8 cellular contexts compared by ENCODE assay signal in genomic region chr1:156435551-156436318, GRCh38.
DNase-seq lines count a peak whose midpoint lies in the region; ATAC-seq and TF ChIP-seq lines count a peak whose summit lies in the region.

No MANE protein-coding gene starts in this region.

- peak overlapping the region in 1 of 2 donors; percentile 12 for H3K27ac Mint-ChIP-seq in natural killer cell

- H3K36me3 Mint-ChIP-seq in natural killer cell: no peaks in the 10 kb centered on the region

- H3K4me3 ChIP-seq in ACC112 (ENCODE audit: low read depth, low read length): peak overlapping the region; percentile 68
- peak overlapping the region; percentile 31 for H3K4me3 ChIP-seq in colonic mucosa

- TF ChIP-seq CTCF in colonic mucosa (IDR thresholded peaks at IDR 0.05) (no peak), natural killer cell (IDR thresholded peaks at IDR 0.05) (no peak)

- H3K36me3 ChIP-seq in ACC112 (ENCODE audit: insufficient read depth, low read length): no peaks in the 10 kb centered on the region
- H3K36me3 ChIP-seq in colonic mucosa: no peaks in the 10 kb centered on the region

- in situ Hi-C loops in KBM-7 (cut with MboI; ENCODE audit: low pct_unique_long_range_greater_than_20kb, low sequenced_read_pairs): no loop called here

- no peak overlapping the region for H3K27ac ChIP-seq in ACC112 (ENCODE audit: low read depth, low read length)
- no peak overlapping the region for H3K27ac ChIP-seq in colonic mucosa

- no peaks in the 10 kb centered on the region for H3K9me3 Mint-ChIP-seq in natural killer cell

- intact Hi-C loops in colonic mucosa (cut with DNase I) (no loop called here), natural killer cell (cut with micrococcal nuclease) (no loop called here)

- no peaks in the 10 kb centered on the region for H3K79me2 ChIP-seq in ACC112 (ENCODE audit: control insufficient read depth, insufficient read depth, low read length, unreplicated experiment)

- DNase-seq in MV-4-11 (lab: John Stamatoyannopoulos, UW): peak; percentile 25
- DNase-seq in colonic mucosa: no peak
- DNase-seq in natural killer cell: no peak
- no peak for DNase-seq in kidney glomerular epithelial cell (lab: John Stamatoyannopoulos, UW)
- no peak for DNase-seq in NCI-H1694 treated with DMSO at 0.1 percent for 48 hours (lab: John Stamatoyannopoulos, UW)
- DNase-seq in KBM-7: no peak
- no peak for DNase-seq in activated gamma-delta T cell (lab: John Stamatoyannopoulos, UW)

- peaks cover 12 to 30% of the 10 kb centered on the region in 2 donors for H3K4me1 Mint-ChIP-seq in natural killer cell

- ATAC-seq in natural killer cell: peak; percentile 29 to 51 (median 39)

- no peaks in the 10 kb centered on the region for H3K9me3 ChIP-seq in colonic mucosa

- H3K4me1 ChIP-seq in ACC112 (ENCODE audit: control insufficient read depth, insufficient read depth, low read length, unreplicated experiment) (no peaks in the 10 kb centered on the region), colonic mucosa (no peaks in the 10 kb centered on the region)

- no peak overlapping the region for H2AFZ ChIP-seq in ACC112 (ENCODE audit: low read length, unreplicated experiment)

- H3K9ac ChIP-seq in colonic mucosa (ENCODE audit: low read depth in 2 of 2, low read length in 2 of 2): no peak overlapping the region

- H3K4me3 Mint-ChIP-seq in natural killer cell: peak overlapping the region; percentile 73

- H3K27me3 Mint-ChIP-seq in natural killer cell (ENCODE audit: low read depth in 2 of 2): peaks cover 84 to 86% of the 10 kb centered on the region in 2 donors

- H3K27me3 ChIP-seq in ACC112 (ENCODE audit: insufficient read depth, low read length): peaks cover 99% of the 10 kb centered on the region
- H3K27me3 ChIP-seq in colonic mucosa: peaks cover 97% of the 10 kb centered on the region
